In the genomic region with DNA sequence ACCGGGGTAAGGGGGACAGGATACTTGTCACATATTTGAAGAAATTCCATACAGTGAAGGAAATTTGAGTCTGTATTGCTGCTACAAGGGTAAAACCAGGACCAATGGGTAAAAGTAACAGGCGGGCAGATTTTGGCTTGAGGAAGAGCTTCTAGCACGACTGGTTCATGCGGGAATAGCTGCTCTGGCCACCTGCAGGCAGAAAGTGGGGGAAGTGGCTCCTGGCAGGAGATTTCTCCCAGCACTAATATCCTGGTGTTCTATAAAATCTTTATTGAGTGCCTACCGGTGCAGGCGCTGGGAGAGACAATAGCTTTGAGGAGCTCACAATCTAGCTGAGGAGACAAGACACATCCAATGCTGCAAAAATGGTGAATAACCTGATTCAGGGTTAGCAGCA, we compare ENCODE assay signal across 17 cellular contexts.
A peak's percentile ranks its signal among the peaks of the same experiment; 100 is the strongest.
DNase-seq lines count a peak whose midpoint lies in the region; ATAC-seq and TF ChIP-seq lines count a peak whose summit lies in the region.
"Had no signal": no experiment of that assay in that cellular context is flagged by ENCODE, and none has a peak within 500 bp of the region (broad histone marks: within the 10 kb centered on the region; RNA-seq: fewer than 3 reads in every experiment).

No MANE protein-coding gene starts in this region.

- CTCF ChIA-PET in WTC11 (lab: Charles Lee) = interaction anchor here (0.7 to 3.8 kb wide), 22 partner anchors 10 to 285 kb away, joined by 3 to 23 read pairs (median 6); a partner anchor contains a TSS

- H2BK5ac ChIP-seq in mesendoderm (ENCODE audit: low read length) = no peak overlapping the region

- H2BK120ac ChIP-seq in mesendoderm (ENCODE audit: low read depth, low read length) = no peak overlapping the region

- TF ChIP-seq CTCF in C4-2B (conservative IDR thresholded peaks at IDR 0.05) (no peak; the same call in 1 of the 2 replicates), WTC11 (IDR thresholded peaks at IDR 0.05) (no peak), MM.1S (IDR thresholded peaks at IDR 0.05; ENCODE audit: low read length) (no peak)

- no peaks in the 10 kb centered on the region for H3K36me3 ChIP-seq in H7 (replicated peaks; ENCODE audit: control insufficient read depth, insufficient read depth, low read length)
- no peaks in the 10 kb centered on the region for H3K36me3 ChIP-seq in mesendoderm (ENCODE audit: control insufficient read depth, insufficient read depth, low read length)
- H3K36me3 ChIP-seq in MM.1S (replicated peaks; ENCODE audit: insufficient read depth, low read length) = no peaks in the 10 kb centered on the region
- H3K36me3 ChIP-seq: HAP-1, Peyer's patch, SJSA1 had no signal

- H3K4me3 ChIP-seq in H7 (ENCODE audit: insufficient read depth, low read depth, low read length) = no peak overlapping the region
- H3K4me3 ChIP-seq in mesendoderm (ENCODE audit: low read length) = no peak overlapping the region
- H3K4me3 ChIP-seq in MM.1S (ENCODE audit: low read length) = no peak overlapping the region
- H3K4me3 ChIP-seq: HAP-1, Peyer's patch, SJSA1 had no signal

- no peak overlapping the region for H3K23ac ChIP-seq in mesendoderm (ENCODE audit: low read length)

- no peaks in the 10 kb centered on the region for H3F3A ChIP-seq in MM.1S (ENCODE audit: insufficient read depth, low read length)

- H3K9me3 ChIP-seq in MM.1S (replicated peaks; ENCODE audit: insufficient read depth, low read length) = no peaks in the 10 kb centered on the region
- H3K9me3 ChIP-seq: HAP-1, Peyer's patch, SJSA1 had no signal

- no peaks in the 10 kb centered on the region for H3K27me3 Mint-ChIP-seq in WTC11 (ENCODE audit: low read depth)

- H3K56ac ChIP-seq in mesendoderm (ENCODE audit: low read length) = no peak overlapping the region

- H4K8ac ChIP-seq in mesendoderm (ENCODE audit: low read depth, low read length) = no peak overlapping the region

- no peaks in the 10 kb centered on the region for H3K36me3 Mint-ChIP-seq in WTC11

- no peak overlapping the region for H2AK5ac ChIP-seq in mesendoderm (ENCODE audit: low read length)

- no peak overlapping the region for H4K5ac ChIP-seq in mesendoderm (ENCODE audit: low read length)

- H3K4me3 Mint-ChIP-seq in WTC11 = no peak overlapping the region

- H3K79me2 ChIP-seq in mesendoderm (ENCODE audit: control insufficient read depth, insufficient read depth, low read length) (no peaks in the 10 kb centered on the region), MM.1S (ENCODE audit: low read length) (no peaks in the 10 kb centered on the region)

- H3K4me1 ChIP-seq in mesendoderm (ENCODE audit: control insufficient read depth, low read depth, low read length) = peaks cover 7% of the 10 kb centered on the region
- no peaks in the 10 kb centered on the region for H3K4me1 ChIP-seq in MM.1S (ENCODE audit: low read length)
- H3K4me1 ChIP-seq: HAP-1, Peyer's patch, SJSA1 had no signal

- H2BK15ac ChIP-seq in mesendoderm (replicated peaks; ENCODE audit: low read depth) = no peak overlapping the region

- peak overlapping the region; percentile 67 for H3K27ac ChIP-seq in C4-2B
- H3K27ac ChIP-seq in mesendoderm (ENCODE audit: low read depth, low read length) = no peak overlapping the region
- H3K27ac ChIP-seq in MM.1S (ENCODE audit: low read length) = no peak overlapping the region
- H3K27ac ChIP-seq: Peyer's patch, SJSA1 had no signal

- no peak overlapping the region for H3K9ac ChIP-seq in mesendoderm (ENCODE audit: low read length)
- no peak overlapping the region for H3K9ac ChIP-seq in MM.1S (ENCODE audit: low read length)

- peak; percentile 72 for DNase-seq in H7
- DNase-seq in WTC11 (ENCODE audit: low spot score) = no peak
- peak; percentile 50 for DNase-seq in mesendoderm
- no peak for DNase-seq in stimulated activated CD4-positive, alpha-beta T cell treated with anti-CD3 and anti-CD28 coated beads, Interleukin-4, amount 100 ng/mL, for 4 hours
- no peak for DNase-seq in MM.1S
- DNase-seq: C1 segment of cervical spinal cord, DND-41, Kasumi-1, NCI-H1105 treated with DMSO at 0.1 percent for 48 hours, NCI-H1694, NCI-H2081 treated with DMSO at 0.1 percent for 48 hours, NCI-H526 treated with DMSO at 0.1 percent for 48 hours, Peyer's patch had no signal

- ATAC-seq in WTC11 = peak; percentile 58
- ATAC-seq in HG03159 (IDR thresholded peaks at IDR 0.05; ENCODE audit: unreplicated experiment) = no peak

- no CpG with 5 or more reads among the region's 6 CpGs for WGBS in mesendoderm (ENCODE audit: extremely low coverage, insufficient coverage, low lambda C conversion rate)

- no peak overlapping the region for H3K4ac ChIP-seq in mesendoderm (ENCODE audit: low read depth, low read length)

- POLR2A ChIA-PET in WTC11 (lab: Charles Lee) = interaction anchor here (0.8 kb wide), 1 partner anchor 10 kb away, joined by 3 read pairs; no protein-coding TSS in a partner anchor

- H3K9me2 ChIP-seq in MM.1S (replicated peaks; ENCODE audit: insufficient read depth, low read length) = no peaks in the 10 kb centered on the region

- no peaks in the 10 kb centered on the region for H3K79me1 ChIP-seq in mesendoderm (ENCODE audit: low read length)

- H3K18ac ChIP-seq in mesendoderm (ENCODE audit: low read length) = no peak overlapping the region

- H3K4me2 ChIP-seq in mesendoderm (ENCODE audit: low read length) = no peak overlapping the region
- no peak overlapping the region for H3K4me2 ChIP-seq in MM.1S (ENCODE audit: low read depth, low read length)

- H3K27me3 ChIP-seq in H7 (ENCODE audit: control insufficient read depth, insufficient read depth, low read length) (no peaks in the 10 kb centered on the region; the same call in 1 of the 2 replicates), mesendoderm (ENCODE audit: insufficient read depth, low read length, poor library complexity) (no peaks in the 10 kb centered on the region), MM.1S (replicated peaks; ENCODE audit: insufficient read depth, low read length) (no peaks in the 10 kb centered on the region)
- H3K27me3 ChIP-seq: Peyer's patch, SJSA1 had no signal

- no peak overlapping the region for H2AFZ ChIP-seq in MM.1S (ENCODE audit: low read length)

- H3K27ac Mint-ChIP-seq in WTC11 = no peak overlapping the region

- H4K20me1 ChIP-seq in MM.1S (ENCODE audit: insufficient read depth, low read length) = no peaks in the 10 kb centered on the region

- H3K9me3 Mint-ChIP-seq in WTC11 = no peaks in the 10 kb centered on the region

- H3K4me1 Mint-ChIP-seq in WTC11 = peaks cover 33% of the 10 kb centered on the region

TF ChIP-seq in WTC11, 78 proteins besides CTCF, POLR2A, EP300 and RAD21:
- TF ChIP-seq ETV6 (CRISPR knock-in tag; IDR thresholded peaks at IDR 0.05) (no peak), FOXP1 (CRISPR knock-in tag; IDR thresholded peaks at IDR 0.05; ENCODE audit: borderline replicate concordance) (no peak), TP53 (CRISPR knock-in tag; IDR thresholded peaks at IDR 0.05) (no peak), NR1H2 (CRISPR knock-in tag; IDR thresholded peaks at IDR 0.05) (no peak)

Comparison
In these comparisons a context has a peak if more than half of its experiments do, and no peak if none do; other contexts are left out.
1. DNase-seq: peak in H7 (single experiment) and mesendoderm (single experiment); none in WTC11 (single experiment), stimulated activated CD4-positive, alpha-beta T cell treated with anti-CD3 and anti-CD28 coated beads, Interleukin-4, amount 100 ng/mL, for 4 hours (0 of 2) and MM.1S (single experiment).